8 cellular contexts compared by ENCODE assay signal in the genomic region with DNA sequence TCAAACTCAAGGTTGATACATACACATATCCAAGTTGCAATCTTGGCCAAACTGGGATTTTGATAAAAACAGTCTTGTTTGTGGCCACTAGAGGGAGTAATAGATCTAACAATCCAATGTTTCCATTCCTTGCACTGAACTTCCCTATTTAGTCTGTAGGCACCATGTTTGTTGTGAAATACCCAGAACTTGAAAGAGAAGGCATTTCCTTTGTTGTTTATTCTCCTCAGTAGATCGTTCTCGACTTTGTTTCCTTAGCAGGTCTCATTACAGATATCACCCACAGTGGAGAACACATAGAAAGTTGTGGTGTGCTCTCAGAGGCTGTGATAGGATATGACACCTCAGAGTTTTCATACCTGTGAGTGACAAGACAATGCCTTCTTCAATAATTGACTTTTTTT.
DNase-seq lines count a peak whose midpoint lies in the region; ATAC-seq and TF ChIP-seq lines count a peak whose summit lies in the region.

No MANE protein-coding gene starts in this region.

- peak; percentile 54 for ATAC-seq in HG03095 (IDR thresholded peaks at IDR 0.05; ENCODE audit: unreplicated experiment)
- peak; percentile 82 for ATAC-seq in activated CD8-positive, alpha-beta T cell treated with anti-CD3 and anti-CD28 coated beads, Interleukin-2, amount 10 ng/mL, durations not matched to agents 7 days and 5 days

- H3K27me3 Mint-ChIP-seq in activated CD8-positive, alpha-beta T cell treated with anti-CD3 and anti-CD28 coated beads, Interleukin-2, amount 10 ng/mL, durations not matched to agents 7 days and 5 days (ENCODE audit: low read depth) = no peaks in the 10 kb centered on the region
- no peaks in the 10 kb centered on the region for H3K27me3 Mint-ChIP-seq in osteocyte (ENCODE audit: unreplicated experiment)

- no peak overlapping the region for H3K27ac Mint-ChIP-seq in activated CD8-positive, alpha-beta T cell treated with anti-CD3 and anti-CD28 coated beads, Interleukin-2, amount 10 ng/mL, durations not matched to agents 7 days and 5 days
- peak overlapping the region; percentile 13 for H3K27ac Mint-ChIP-seq in osteocyte (ENCODE audit: unreplicated experiment)

- no peaks in the 10 kb centered on the region for H3K9me3 Mint-ChIP-seq in activated CD8-positive, alpha-beta T cell treated with anti-CD3 and anti-CD28 coated beads, Interleukin-2, amount 10 ng/mL, durations not matched to agents 7 days and 5 days (ENCODE audit: insufficient read depth)
- no peaks in the 10 kb centered on the region for H3K9me3 Mint-ChIP-seq in osteocyte (ENCODE audit: unreplicated experiment)

- H3K36me3 Mint-ChIP-seq in activated CD8-positive, alpha-beta T cell treated with anti-CD3 and anti-CD28 coated beads, Interleukin-2, amount 10 ng/mL, durations not matched to agents 7 days and 5 days (ENCODE audit: low read depth) = peaks cover 15% of the 10 kb centered on the region
- peaks cover 14% of the 10 kb centered on the region for H3K36me3 Mint-ChIP-seq in osteocyte (ENCODE audit: unreplicated experiment)

- TF ChIP-seq CTCF in GM12875 (IDR thresholded peaks at IDR 0.05; ENCODE audit: borderline replicate concordance, insufficient read depth, low read depth, low read length) (peak; percentile 48), osteocyte (IDR thresholded peaks at IDR 0.05) (peak; percentile 81)

- DNase-seq in AG08395 (ENCODE audit: low spot score) = peak; percentile 76
- DNase-seq in NCI-H226 = peak; percentile 52
- no peak for DNase-seq in activated CD8-positive, alpha-beta T cell treated with anti-CD3 and anti-CD28 coated beads, Interleukin-2, amount 10 ng/mL, durations not matched to agents 7 days and 5 days
- DNase-seq in foreskin melanocyte = peak; percentile 77
- no peak for DNase-seq in osteocyte (ENCODE audit: extremely low spot score, unreplicated experiment)
- no peak for DNase-seq in stimulated activated CD4-positive, alpha-beta T cell treated with anti-CD3 and anti-CD28 coated beads, Interleukin-4, amount 100 ng/mL, for 24 hours

- peaks cover 31% of the 10 kb centered on the region for H3K4me1 Mint-ChIP-seq in activated CD8-positive, alpha-beta T cell treated with anti-CD3 and anti-CD28 coated beads, Interleukin-2, amount 10 ng/mL, durations not matched to agents 7 days and 5 days (ENCODE audit: low read depth)
- peaks cover 6% of the 10 kb centered on the region for H3K4me1 Mint-ChIP-seq in osteocyte (ENCODE audit: unreplicated experiment)

- CTCF ChIA-PET in activated CD8-positive, alpha-beta T cell treated with anti-CD3 and anti-CD28 coated beads, Interleukin-2, amount 10 ng/mL, durations not matched to agents 7 days and 5 days (lab: Charles Lee) = interaction anchor here (0.6 to 6.8 kb wide), 49 partner anchors 11 to 256 kb away, joined by 3 to 81 read pairs (median 4); a partner anchor contains a TSS

- H3K4me3 Mint-ChIP-seq in activated CD8-positive, alpha-beta T cell treated with anti-CD3 and anti-CD28 coated beads, Interleukin-2, amount 10 ng/mL, durations not matched to agents 7 days and 5 days = no peak overlapping the region
- H3K4me3 Mint-ChIP-seq in osteocyte (ENCODE audit: unreplicated experiment) = no peak overlapping the region

- POLR2A ChIA-PET in activated CD8-positive, alpha-beta T cell treated with anti-CD3 and anti-CD28 coated beads, Interleukin-2, amount 10 ng/mL, durations not matched to agents 7 days and 5 days (lab: Charles Lee) = no interaction called here

- no peak overlapping the region for H3K4me3 ChIP-seq in GM12875 (ENCODE audit: low read depth, low read length)

Comparison
In these comparisons a context has a peak if more than half of its experiments do, and no peak if none do; other contexts are left out.
1. DNase-seq: peak in AG08395 (single experiment), NCI-H226 (single experiment) and foreskin melanocyte (single experiment); none in activated CD8-positive, alpha-beta T cell treated with anti-CD3 and anti-CD28 coated beads, Interleukin-2, amount 10 ng/mL, durations not matched to agents 7 days and 5 days (single experiment), osteocyte (single experiment) and stimulated activated CD4-positive, alpha-beta T cell treated with anti-CD3 and anti-CD28 coated beads, Interleukin-4, amount 100 ng/mL, for 24 hours (single experiment).